ENCODE assay signal across 24 cellular contexts in the genomic region with DNA sequence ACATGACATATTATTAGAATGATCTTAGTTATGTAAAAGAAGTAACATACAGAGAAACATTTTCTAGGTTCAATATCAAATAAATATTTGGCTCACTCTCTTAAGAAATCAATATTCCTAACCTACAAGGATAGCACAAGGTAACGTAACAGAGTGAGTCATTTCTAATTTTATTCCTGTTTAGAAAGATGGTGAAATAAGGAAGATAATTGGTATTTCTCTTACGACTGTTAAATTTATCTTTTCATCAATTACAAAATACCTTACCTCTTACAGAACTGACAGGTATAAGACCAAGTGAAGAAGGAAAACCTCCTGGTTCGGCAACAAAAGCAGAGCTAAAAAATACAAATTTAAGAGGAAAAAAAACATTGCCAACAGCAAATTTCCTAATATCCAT. TPM values are rescaled to one million over a fixed set of nuclear protein-coding genes. Genes with fewer than 3 reads are reported as not detected.
DNase-seq lines count a peak whose midpoint lies in the region; ATAC-seq, FAIRE-seq and TF ChIP-seq lines count a peak whose summit lies in the region.
"Had no signal": no experiment of that assay in that cellular context is flagged by ENCODE, and none has a peak within 500 bp of the region (broad histone marks: within the 10 kb centered on the region; RNA-seq: fewer than 3 reads in every experiment).

No MANE protein-coding gene starts in this region.

- H2AK5ac ChIP-seq in trophoblast cell (ENCODE audit: low read length) (no peak overlapping the region), neuronal stem cell (ENCODE audit: low read depth, low read length) (no peak overlapping the region)

- no peak for TF ChIP-seq EP300 in sigmoid colon (IDR thresholded peaks at IDR 0.05)

- H3K36me3 Mint-ChIP-seq in brain = peaks cover 86% of the 10 kb centered on the region
- no peaks in the 10 kb centered on the region for H3K36me3 Mint-ChIP-seq in CD4-positive, alpha-beta T cell (ENCODE audit: low read depth)

- no peaks in the 10 kb centered on the region for H3K9me3 ChIP-seq in trophoblast cell (ENCODE audit: insufficient read depth, low read depth, low read length)
- H3K9me3 ChIP-seq in neuronal stem cell (replicated peaks in 1 of 2; ENCODE audit: control insufficient read depth in 2 of 2, insufficient read depth in 1 of 2, low read depth in 1 of 2, low read length in 2 of 2) = peaks cover 0 to 8% of the 10 kb centered on the region in 2 donors
- no peaks in the 10 kb centered on the region for H3K9me3 ChIP-seq in CD4-positive, alpha-beta T cell (ENCODE audit: control insufficient read depth, low read length)
- no peaks in the 10 kb centered on the region for H3K9me3 ChIP-seq in sigmoid colon
- H3K9me3 ChIP-seq: A549, BE2C had no signal

- H3K18ac ChIP-seq in trophoblast cell (ENCODE audit: low read length) (no peak overlapping the region), neuronal stem cell (ENCODE audit: low read length) (no peak overlapping the region)

- no peak overlapping the region for H2BK12ac ChIP-seq in trophoblast cell (ENCODE audit: low read length)
- H2BK12ac ChIP-seq in neuronal stem cell (ENCODE audit: low read length) = no peak overlapping the region

- no peak overlapping the region for H4K91ac ChIP-seq in trophoblast cell (ENCODE audit: low read depth, low read length)
- no peak overlapping the region for H4K91ac ChIP-seq in neuronal stem cell (ENCODE audit: low read depth, low read length, poor library complexity)

- H3K27me3 Mint-ChIP-seq in brain = peaks cover 4% of the 10 kb centered on the region
- H3K27me3 Mint-ChIP-seq in CD4-positive, alpha-beta T cell = no peaks in the 10 kb centered on the region
- H3K27me3 Mint-ChIP-seq: CD4-positive, alpha-beta memory T cell had no signal

- H3K23ac ChIP-seq in trophoblast cell (ENCODE audit: low read length) = no peak overlapping the region
- no peak overlapping the region for H3K23ac ChIP-seq in neuronal stem cell (ENCODE audit: low read depth, low read length, poor library complexity)

- no peak for ATAC-seq in CD4-positive, alpha-beta T cell (ENCODE audit: poor library complexity)
- ATAC-seq: A549, GM12878, GM23338, HCT116 had no signal

- peak overlapping the region in 4 of 5 experiments; percentile 14 to 58 (median 50) for H3K27ac Mint-ChIP-seq in brain
- no peak overlapping the region for H3K27ac Mint-ChIP-seq in CD4-positive, alpha-beta T cell
- H3K27ac Mint-ChIP-seq: CD4-positive, alpha-beta memory T cell; GM23338; H9 had no signal

- no peak overlapping the region for H3K9ac ChIP-seq in trophoblast cell (ENCODE audit: low read length)
- H3K9ac ChIP-seq in neuronal stem cell (ENCODE audit: low read depth, low read length, poor library complexity) = no peak overlapping the region
- H3K9ac ChIP-seq: BLaER1 treated with 17β-estradiol and CSF1 and Interleukin-3, amounts not matched to agents 10 nM and 100 nM had no signal

- DNase-seq in trophoblast cell (peak; percentile 18 to 58), neuronal stem cell (ENCODE audit: low spot score) (no peak), sigmoid colon (no peak)
- DNase-seq in CD4-positive, alpha-beta T cell = no peak
- DNase-seq: ACHN; AML-193; BE2C; Calu3; CD4-positive, alpha-beta memory T cell; COR-L47; DMS153; DND-41; GDM1; H9 had no signal

- H3K36me3 ChIP-seq in trophoblast cell (ENCODE audit: control insufficient read depth in 1 of 2, insufficient read depth in 2 of 2, low read length in 2 of 2) (peaks cover 4 to 8% of the 10 kb centered on the region in 2 experiments), neuronal stem cell (replicated peaks in 1 of 2; ENCODE audit: control insufficient read depth in 2 of 2, insufficient read depth in 2 of 2, low read length in 2 of 2) (peaks cover 2 to 75% of the 10 kb centered on the region in 2 donors), sigmoid colon (peaks cover 0 to 44% (median 13%) of the 10 kb centered on the region in 4 donors)
- H3K36me3 ChIP-seq: BE2C had no signal

- no peak overlapping the region for H4K8ac ChIP-seq in trophoblast cell (ENCODE audit: low read depth, low read length)
- H4K8ac ChIP-seq in neuronal stem cell (ENCODE audit: low read depth, low read length) = no peak overlapping the region

- H3K79me2 ChIP-seq in trophoblast cell (ENCODE audit: control insufficient read depth, insufficient read depth, low read length, poor library complexity) = no peaks in the 10 kb centered on the region

- no CpG with 5 or more reads among the region's 3 CpGs for WGBS in trophoblast cell (ENCODE audit: extremely low coverage, insufficient coverage, insufficient read length)
- WGBS in neuronal stem cell (ENCODE audit: extremely low coverage in 2 of 2, insufficient read length in 2 of 2, insufficient replicate concordance in 1 of 2), 2 donors = no CpG with 5 or more reads among the region's 3 CpGs
- WGBS in sigmoid colon, 2 donors = 86 to 88% methylated on average over 3 of the region's 3 CpGs

- TF ChIP-seq POLR2A in sigmoid colon (IDR thresholded peaks at IDR 0.05) = no peak

- H3K4ac ChIP-seq in trophoblast cell (ENCODE audit: low read depth, low read length) (no peak overlapping the region), neuronal stem cell (ENCODE audit: low read length) (no peak overlapping the region)

- TF ChIP-seq CTCF in brain (conservative IDR thresholded peaks at IDR 0.05) (no peak), sigmoid colon (IDR thresholded peaks at IDR 0.05) (no peak)
- no peak for TF ChIP-seq CTCF in CD4-positive, alpha-beta T cell (IDR thresholded peaks at IDR 0.05)

- peak; percentile 40 for FAIRE-seq in A204.1 (lab: Jason Lieb, UNC)
- FAIRE-seq: A549, GM12878, GM19239 had no signal

- CTCF ChIA-PET in CD4-positive, alpha-beta T cell (lab: Charles Lee) = no interaction called here

- no peaks in the 10 kb centered on the region for H3K27me3 ChIP-seq in trophoblast cell (ENCODE audit: insufficient read depth, low read length)
- no peaks in the 10 kb centered on the region for H3K27me3 ChIP-seq in neuronal stem cell (ENCODE audit: control insufficient read depth in 3 of 3, insufficient read depth in 3 of 3, low read depth in 1 of 3, low read length in 3 of 3)
- H3K27me3 ChIP-seq in CD4-positive, alpha-beta T cell (ENCODE audit: control insufficient read depth, insufficient read depth, low read length) = no peaks in the 10 kb centered on the region
- no peaks in the 10 kb centered on the region for H3K27me3 ChIP-seq in sigmoid colon
- H3K27me3 ChIP-seq: BE2C; BLaER1 treated with 17β-estradiol and CSF1 and Interleukin-3, amounts not matched to agents 10 nM and 100 nM had no signal

- H3K9me3 Mint-ChIP-seq in brain = no peaks in the 10 kb centered on the region
- H3K9me3 Mint-ChIP-seq in CD4-positive, alpha-beta T cell = no peaks in the 10 kb centered on the region
- H3K9me3 Mint-ChIP-seq: CD14-positive monocyte; CD4-positive, alpha-beta memory T cell; GM23338; H9 had no signal

- H3K79me1 ChIP-seq in trophoblast cell (ENCODE audit: low read length) (no peaks in the 10 kb centered on the region), neuronal stem cell (ENCODE audit: low read depth, low read length) (no peaks in the 10 kb centered on the region)

- no peak overlapping the region for H3K4me2 ChIP-seq in trophoblast cell (ENCODE audit: low read length)
- no peak overlapping the region for H3K4me2 ChIP-seq in neuronal stem cell (ENCODE audit: insufficient read depth, low read length, poor library complexity, severe bottlenecking)
- H3K4me2 ChIP-seq: A549; BLaER1 treated with 17β-estradiol and CSF1 and Interleukin-3, amounts not matched to agents 10 nM and 100 nM; GM23338 had no signal

- no peak overlapping the region for H2BK5ac ChIP-seq in trophoblast cell (ENCODE audit: low read depth, low read length, poor library complexity)
- H2BK5ac ChIP-seq in neuronal stem cell (ENCODE audit: low read length) = no peak overlapping the region

- peaks cover 26% of the 10 kb centered on the region for H3K4me1 Mint-ChIP-seq in brain
- H3K4me1 Mint-ChIP-seq in CD4-positive, alpha-beta T cell (ENCODE audit: low read depth) = no peaks in the 10 kb centered on the region
- H3K4me1 Mint-ChIP-seq: CD14-positive monocyte; CD4-positive, alpha-beta memory T cell; GM23338; H9 had no signal

- POLR2A ChIA-PET in CD4-positive, alpha-beta T cell (lab: Charles Lee) = no interaction called here

- H3K27ac ChIP-seq in trophoblast cell (ENCODE audit: low read depth, low read length) (no peak overlapping the region), neuronal stem cell (replicated peaks; ENCODE audit: low read length) (no peak overlapping the region), sigmoid colon (no peak overlapping the region)
- H3K27ac ChIP-seq in CD4-positive, alpha-beta T cell (ENCODE audit: low read depth, low read length) = no peak overlapping the region
- H3K27ac ChIP-seq: 22Rv1; A549; BLaER1 treated with 17β-estradiol and CSF1 and Interleukin-3, amounts not matched to agents 10 nM and 100 nM had no signal

- no peak overlapping the region for H3K4me3 Mint-ChIP-seq in brain
- no peak overlapping the region for H3K4me3 Mint-ChIP-seq in CD4-positive, alpha-beta T cell
- H3K4me3 Mint-ChIP-seq: CD14-positive monocyte; CD4-positive, alpha-beta memory T cell; GM23338; H9 had no signal

- H2AFZ ChIP-seq in trophoblast cell (ENCODE audit: insufficient read depth, low read length, poor library complexity) (no peak overlapping the region), neuronal stem cell (ENCODE audit: low read length) (no peak overlapping the region)
- H2AFZ ChIP-seq: GM23338 had no signal

- no peak overlapping the region for H2BK15ac ChIP-seq in neuronal stem cell (ENCODE audit: low read length)

- H3K14ac ChIP-seq in trophoblast cell (ENCODE audit: low read length) (no peak overlapping the region), neuronal stem cell (ENCODE audit: low read length) (no peak overlapping the region)

- no peak overlapping the region for H4K12ac ChIP-seq in trophoblast cell (ENCODE audit: low read depth, low read length)

- H3K4me1 ChIP-seq in trophoblast cell (ENCODE audit: control insufficient read depth in 1 of 2, insufficient read depth in 2 of 2, low read length in 2 of 2) (no peaks in the 10 kb centered on the region), neuronal stem cell (ENCODE audit: control insufficient read depth in 2 of 2, insufficient read depth in 1 of 2, low read depth in 1 of 2, low read length in 2 of 2) (peaks cover 2 to 24% of the 10 kb centered on the region in 2 donors), sigmoid colon (no peaks in the 10 kb centered on the region)
- H3K4me1 ChIP-seq: A549, BE2C had no signal

- no peak overlapping the region for H2BK120ac ChIP-seq in trophoblast cell (ENCODE audit: insufficient read depth, low read length, poor library complexity)
- H2BK120ac ChIP-seq in neuronal stem cell (ENCODE audit: low read depth, low read length) = no peak overlapping the region

- H3K4me3 ChIP-seq in trophoblast cell (ENCODE audit: low read depth, low read length) (no peak overlapping the region), neuronal stem cell (ENCODE audit: low read length in 2 of 2) (no peak overlapping the region), sigmoid colon (no peak overlapping the region)
- H3K4me3 ChIP-seq: A549; BLaER1 treated with 17β-estradiol and CSF1 and Interleukin-3, amounts not matched to agents 10 nM and 100 nM; GM12878; GM23338 had no signal

- intact Hi-C loops in CD4-positive, alpha-beta T cell (cut with DNase I, micrococcal nuclease) = no loop called here
- intact Hi-C loops in sigmoid colon (cut with DNase I) = no loop called here

RNA-seq across cellular contexts. Expression of a gene that starts 45.1 kb away (rescaled TPM):
- polyA plus RNA-seq in brain (ENCODE audit: insufficient read depth, low read depth, low replicate concordance) (5.4 TPM), sigmoid colon (1 to 10 TPM in 1 of 3 donors, under 1 TPM in 2; 0.60 to 2.2 (median 0.69) TPM)
- polyA plus RNA-seq in trophoblast cell (2013) = 0.59 and 0.82 TPM in 2 replicates
- polyA plus RNA-seq in neuronal stem cell (2013, experiment 1 of 2) = 7.4 TPM
- 8.5 TPM for polyA plus RNA-seq in neuronal stem cell (2013, experiment 2 of 2)
- under 1 TPM in 1 of 2 experiments, not detected in 1; 0.22 TPM for total RNA-seq in CD4-positive, alpha-beta T cell
- 1 to 10 TPM; 2.1 to 7.5 (median 3.0) TPM for total RNA-seq in sigmoid colon
- polyA plus RNA-seq: CD14-positive monocyte; CD4-positive, alpha-beta memory T cell had no signal

Comparison
In these comparisons a context has a peak if more than half of its experiments do, and no peak if none do; other contexts are left out.
1. DNase-seq: peak in trophoblast cell (2 of 2); none in neuronal stem cell (single experiment), CD4-positive, alpha-beta T cell (0 of 10) and sigmoid colon (single experiment).